Comparison of ENCODE assay signal across 18 cellular contexts in genomic region chr7:140017034-140017433, GRCh38. TPM values are rescaled to one million over a fixed set of nuclear protein-coding genes. Genes with fewer than 3 reads are reported as not detected.
DNase-seq lines count a peak whose midpoint lies in the region; ATAC-seq, FAIRE-seq and TF ChIP-seq lines count a peak whose summit lies in the region.
"Had no signal": no experiment of that assay in that cellular context is flagged by ENCODE, and none has a peak within 500 bp of the region (broad histone marks: within the 10 kb centered on the region; RNA-seq: fewer than 3 reads in every experiment).

No MANE protein-coding gene starts in this region.

- H3K14ac ChIP-seq in neuronal stem cell (ENCODE audit: low read length), result peak overlapping the region; percentile 79

- H3K9me3 ChIP-seq in HepG2 (ENCODE audit: low read length) (no peaks in the 10 kb centered on the region), neuronal stem cell (replicated peaks in 1 of 2; ENCODE audit: control insufficient read depth in 2 of 2, insufficient read depth in 1 of 2, low read depth in 1 of 2, low read length in 2 of 2) (no peaks in the 10 kb centered on the region)
- H3K9me3 ChIP-seq: BLaER1, Caco-2 had no signal

- FAIRE-seq in HepG2 (lab: Jason Lieb, UNC), result no peak
- FAIRE-seq: H54 had no signal

- H3K4me2 ChIP-seq in HepG2 (ENCODE audit: low read depth, low read length) (peak overlapping the region; percentile 47), neuronal stem cell (ENCODE audit: insufficient read depth, low read length, poor library complexity, severe bottlenecking) (no peak overlapping the region)
- H3K4me2 ChIP-seq: BLaER1 had no signal

- H4K8ac ChIP-seq in neuronal stem cell (ENCODE audit: low read depth, low read length), result no peak overlapping the region

- no peak overlapping the region for H2BK12ac ChIP-seq in neuronal stem cell (ENCODE audit: low read length)

- no peak overlapping the region for H3K18ac ChIP-seq in neuronal stem cell (ENCODE audit: low read length)

- TF ChIP-seq EP300 in HepG2 (IDR thresholded peaks at IDR 0.05; ENCODE audit: low read depth in 2 of 2, low read length in 2 of 2) (no peak), HepG2 (CRISPR knock-in tag; IDR thresholded peaks at IDR 0.05; ENCODE audit: borderline replicate concordance) (no peak)

- H3K4me3 ChIP-seq in HepG2 (replicated peaks in 1 of 3; ENCODE audit: insufficient read depth in 1 of 3, low read depth in 2 of 3, low read length in 3 of 3), result peak overlapping the region in 1 of 3 experiments; percentile 26; a peak in 2 of 6 replicates
- no peak overlapping the region for H3K4me3 ChIP-seq in neuronal stem cell (ENCODE audit: low read length in 2 of 2)
- H3K4me3 ChIP-seq: BLaER1 had no signal

- POLR2A ChIA-PET in HepG2 (lab: Yijun Ruan, JAX), result no interaction called here

- H3K9ac ChIP-seq in HepG2 (ENCODE audit: insufficient read depth, low read depth, low read length) (no peak overlapping the region), neuronal stem cell (ENCODE audit: low read depth, low read length, poor library complexity) (no peak overlapping the region)
- H3K9ac ChIP-seq: BLaER1 had no signal

- TF ChIP-seq RAD21 in HepG2 (CRISPR knock-in tag; IDR thresholded peaks at IDR 0.05), result no peak

- no peak overlapping the region for H4K91ac ChIP-seq in neuronal stem cell (ENCODE audit: low read depth, low read length, poor library complexity)

- DNase-seq in activated effector memory CD4-positive, alpha-beta T cell treated with anti-CD3 and anti-CD28 coated beads, Interleukin-2, amount 50 U/mL, for 16 hours, result peak; percentile 37
- no peak for DNase-seq in activated effector memory CD4-positive, alpha-beta T cell treated with Interleukin-2 at 50 U/mL for 16 hours
- DNase-seq in HepG2 (ENCODE audit: low spot score) (no peak), neuronal stem cell (ENCODE audit: low spot score) (no peak), cardiac septum (ENCODE audit: low spot score) (no peak), 8988T (no peak)
- no peak for DNase-seq in NK-92 treated with Interleukin-12 subunit alpha and Interleukin-12 subunit beta, amount 100 ng/mL, for 24 hours (lab: John Stamatoyannopoulos, UW)
- DNase-seq: AML-193; CD8-positive, alpha-beta memory T cell; DND-41; GF-D8; IMR-90 had no signal

- no TSS peak for BruUV-seq in HepG2 (replicated peaks; lab: Mats Ljungman, UMichigan)

- no peak overlapping the region for H3K4ac ChIP-seq in neuronal stem cell (ENCODE audit: low read length)

- ATAC-seq in HepG2, result peak; percentile 13; the same call in 2 of the 3 replicates
- ATAC-seq in GM18909 (IDR thresholded peaks at IDR 0.05; ENCODE audit: poor library complexity, unreplicated experiment), result no peak
- ATAC-seq: HCT116 had no signal

- in situ Hi-C loops in HepG2 (cut with HindIII; ENCODE audit: extremely low pct_ligation_motif_present, low pct_unique_long_range_greater_than_20kb), result no loop called here

- intact Hi-C loops in HepG2 (cut with micrococcal nuclease; ENCODE audit: unreplicated experiment) (no loop called here), cardiac septum (cut with DNase I) (no loop called here)

- CTCF ChIA-PET in HepG2 (lab: Yijun Ruan, JAX; ENCODE audit: low intra/inter-chr PET ratio, low total read pairs), result no interaction called here

- H3K79me1 ChIP-seq in neuronal stem cell (ENCODE audit: low read depth, low read length), result no peaks in the 10 kb centered on the region

- 48% methylated on average over 4 of the region's 7 CpGs for WGBS in HepG2 (ENCODE audit: low lambda C conversion rate)
- no CpG with 5 or more reads among the region's 7 CpGs for WGBS in neuronal stem cell (ENCODE audit: extremely low coverage in 2 of 2, insufficient read length in 2 of 2, insufficient replicate concordance in 1 of 2), 2 donors

- H3K36me3 ChIP-seq in HepG2 (replicated peaks in 1 of 2; ENCODE audit: control insufficient read depth in 1 of 2, insufficient read depth in 2 of 2, low read length in 2 of 2), result no peaks in the 10 kb centered on the region
- no peaks in the 10 kb centered on the region for H3K36me3 ChIP-seq in neuronal stem cell (replicated peaks in 1 of 2; ENCODE audit: control insufficient read depth in 2 of 2, insufficient read depth in 2 of 2, low read length in 2 of 2)

- H4K20me1 ChIP-seq in HepG2 (ENCODE audit: insufficient read depth, low read length), result no peaks in the 10 kb centered on the region
- H4K20me1 ChIP-seq: BLaER1 had no signal

- H3K79me2 ChIP-seq in HepG2 (ENCODE audit: insufficient read depth, low read length), result no peaks in the 10 kb centered on the region

- H3K27ac ChIP-seq in HepG2 (ENCODE audit: extremely low read length, insufficient read depth, low read length), result no peak overlapping the region
- H3K27ac ChIP-seq in neuronal stem cell (replicated peaks; ENCODE audit: low read length), result no peak overlapping the region
- H3K27ac ChIP-seq: 22Rv1, BLaER1 had no signal

- peak overlapping the region; percentile 34 for H3K23ac ChIP-seq in neuronal stem cell (ENCODE audit: low read depth, low read length, poor library complexity)

- H2BK15ac ChIP-seq in neuronal stem cell (ENCODE audit: low read length), result peak overlapping the region; percentile 55

- H2BK120ac ChIP-seq in neuronal stem cell (ENCODE audit: low read depth, low read length), result no peak overlapping the region

- H3K4me1 ChIP-seq in HepG2 (ENCODE audit: insufficient read depth, low read length) (peaks cover 38% of the 10 kb centered on the region), neuronal stem cell (ENCODE audit: control insufficient read depth in 2 of 2, insufficient read depth in 1 of 2, low read depth in 1 of 2, low read length in 2 of 2) (peaks cover 0 to 2% of the 10 kb centered on the region in 2 donors)
- H3K4me1 ChIP-seq: Caco-2 had no signal

- peaks cover 5 to 57% of the 10 kb centered on the region in 2 experiments for H3K27me3 ChIP-seq in HepG2 (ENCODE audit: control insufficient read depth in 1 of 2, insufficient read depth in 2 of 2, low read length in 2 of 2)
- H3K27me3 ChIP-seq in neuronal stem cell (ENCODE audit: control insufficient read depth in 3 of 3, insufficient read depth in 3 of 3, low read depth in 1 of 3, low read length in 3 of 3), result peaks cover 0 to 22% (median 0%) of the 10 kb centered on the region in 3 experiments
- H3K27me3 ChIP-seq: BLaER1 had no signal

- H2AK5ac ChIP-seq in neuronal stem cell (ENCODE audit: low read depth, low read length), result peak overlapping the region; percentile 80

- no peak overlapping the region for H2AFZ ChIP-seq in HepG2 (ENCODE audit: low read length)
- no peak overlapping the region for H2AFZ ChIP-seq in neuronal stem cell (ENCODE audit: low read length)

- TF ChIP-seq CTCF in HepG2 (CRISPR knock-in tag; IDR thresholded peaks at IDR 0.05), result no peak

- no peak for TF ChIP-seq POLR2A in HepG2 (IDR thresholded peaks at IDR 0.05; ENCODE audit: insufficient read depth in 1 of 2, low read depth in 2 of 2, low read length in 2 of 2)

- no peak overlapping the region for H2BK5ac ChIP-seq in neuronal stem cell (ENCODE audit: low read length)

TF ChIP-seq in HepG2, 621 proteins besides CTCF, POLR2A, EP300 and RAD21 (continues in another document):
- no peak for TF ChIP-seq PBX2 (CRISPR knock-in tag; IDR thresholded peaks at IDR 0.05)
- TF ChIP-seq ATF5 (CRISPR knock-in tag; IDR thresholded peaks at IDR 0.05; ENCODE audit: low read depth), result no peak

RNA-seq across cellular contexts. Expression of gene PARP12, which starts 45.7 kb away (rescaled TPM):
- total RNA-seq in HepG2 (2016; rRNA removed; fragmentation: Illumina TruSeq; extraction: Trizol) (15.5 and 16.2 TPM in 2 replicates), cardiac septum (12.5 TPM)
- 5.1 and 6.0 TPM in 2 replicates for total RNA-seq in HepG2 (2016; cell fraction: cytosol; rRNA removed; fragmentation: Illumina TruSeq; extraction: Trizol; ENCODE audit: low read depth)
- 14.9 and 16.1 TPM in 2 replicates for total RNA-seq in HepG2 (2016; cell fraction: insoluble cytoplasmic fraction; rRNA removed; fragmentation: Illumina TruSeq; extraction: Trizol)
- 7.8 TPM in 2 replicates for total RNA-seq in HepG2 (2016; cell fraction: membrane; rRNA removed; fragmentation: Illumina TruSeq; extraction: Trizol)
- 20.8 and 22.4 TPM in 2 replicates for total RNA-seq in HepG2 (2016; cell fraction: nucleus; rRNA removed; fragmentation: Illumina TruSeq; extraction: Trizol)
- polyA plus RNA-seq in HepG2 (2011; rRNA removed), result 35.2 and 37.1 TPM in 2 replicates
- polyA plus RNA-seq in HepG2 (2011; cell fraction: cytosol; rRNA removed), result 22.5 and 24.9 TPM in 2 replicates
- polyA plus RNA-seq in HepG2 (2011; cell fraction: nucleus; rRNA removed), result 82.0 and 93.9 TPM in 2 replicates
- polyA plus RNA-seq in HepG2 (2012), result 18.0 and 20.0 TPM in 2 replicates
- 1.4 and 1.5 TPM in 2 replicates for polyA plus RNA-seq in HepG2 (2016; cell fraction: cytosol; fragmentation: Illumina TruSeq; extraction: Trizol; ENCODE audit: low read depth)
- 13.9 and 16.3 TPM in 2 replicates for polyA plus RNA-seq in HepG2 (2016; cell fraction: insoluble cytoplasmic fraction; fragmentation: Illumina TruSeq; extraction: Trizol; ENCODE audit: low read depth)
- polyA plus RNA-seq in HepG2 (2016; cell fraction: membrane; fragmentation: Illumina TruSeq; extraction: Trizol; ENCODE audit: low read depth), result 4.4 and 4.5 TPM in 2 replicates
- 31.0 and 39.2 TPM in 2 replicates for polyA plus RNA-seq in HepG2 (2016; cell fraction: nucleus; fragmentation: Illumina TruSeq; extraction: Trizol; ENCODE audit: insufficient read depth, low read depth)
- 52.9 and 70.5 TPM in 2 replicates for polyA minus RNA-seq in HepG2 (2011; rRNA and poly(A)+ RNA removed; ENCODE audit: low replicate concordance)
- 23.5 and 23.8 TPM in 2 replicates for polyA minus RNA-seq in HepG2 (2011; cell fraction: cytosol; rRNA and poly(A)+ RNA removed)
- polyA minus RNA-seq in HepG2 (2011; cell fraction: nucleus; rRNA and poly(A)+ RNA removed), result 46.7 and 57.6 TPM in 2 replicates
- polyA plus RNA-seq in neuronal stem cell (2013, experiment 1 of 2), result 0.32 TPM
- polyA plus RNA-seq in neuronal stem cell (2013, experiment 2 of 2), result 0.43 TPM
